In the genomic region with DNA sequence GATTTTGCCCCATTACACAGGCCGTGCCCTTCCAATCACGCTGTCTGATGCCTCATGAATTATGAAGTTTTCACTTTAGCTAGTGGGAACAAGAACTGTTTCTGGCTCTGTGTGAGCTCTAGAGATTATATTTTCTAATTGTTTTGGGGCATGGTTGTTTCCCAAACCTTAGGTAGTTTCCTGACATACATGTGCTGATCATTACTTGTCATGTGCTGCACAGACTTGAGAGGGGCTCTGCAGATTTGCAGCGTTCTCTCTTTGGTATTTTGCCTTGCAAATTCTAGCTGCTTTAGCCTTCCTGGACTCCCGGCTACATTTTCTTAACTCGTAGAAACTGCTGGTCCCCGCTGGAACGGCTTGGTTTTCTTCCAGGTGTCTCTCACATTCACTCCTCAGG, we compare ENCODE assay signal across 23 cellular contexts.
DNase-seq lines count a peak whose midpoint lies in the region; ATAC-seq, FAIRE-seq and TF ChIP-seq lines count a peak whose summit lies in the region.
"Had no signal": no experiment of that assay in that cellular context is flagged by ENCODE, and none has a peak within 500 bp of the region (broad histone marks: within the 10 kb centered on the region; RNA-seq: fewer than 3 reads in every experiment).

No MANE protein-coding gene starts in this region.

- H2AFZ ChIP-seq in GM23338 (peak overlapping the region; percentile 63; the same call in 1 of the 2 replicates), GM12878 (ENCODE audit: control insufficient read depth, low read depth, low read length) (no peak overlapping the region)

- H3K36me3 ChIP-seq in GM23338 (ENCODE audit: insufficient read depth) (no peaks in the 10 kb centered on the region), GM12878 (ENCODE audit: control insufficient read depth in 2 of 2, insufficient read depth in 2 of 2, low read length in 1 of 2) (no peaks in the 10 kb centered on the region), mesendoderm (ENCODE audit: control insufficient read depth, insufficient read depth, low read length) (no peaks in the 10 kb centered on the region)
- H3K36me3 ChIP-seq: BE2C, BLaER1 had no signal

- H4K20me1 ChIP-seq in GM23338 (replicated peaks; ENCODE audit: insufficient read depth) (no peaks in the 10 kb centered on the region), GM12878 (ENCODE audit: control insufficient read depth, insufficient read depth) (no peaks in the 10 kb centered on the region)
- H4K20me1 ChIP-seq: BLaER1 had no signal

- no peaks in the 10 kb centered on the region for H3K27me3 Mint-ChIP-seq in GM23338 (ENCODE audit: insufficient read depth, low read depth, poor library complexity)
- H3K27me3 Mint-ChIP-seq: CD4-positive, alpha-beta memory T cell; CD4-positive, CD25-positive, alpha-beta regulatory T cell had no signal

- no peak for TF ChIP-seq POLR2A in GM12878 (IDR thresholded peaks at IDR 0.05; ENCODE audit: low read depth, low read length)

- H3K4ac ChIP-seq in mesendoderm (ENCODE audit: low read depth, low read length): no peak overlapping the region

- no peak overlapping the region for H3K27ac ChIP-seq in GM23338 (ENCODE audit: low read depth)
- no peak overlapping the region for H3K27ac ChIP-seq in GM12878 (ENCODE audit: control insufficient read depth, insufficient read depth)
- H3K27ac ChIP-seq in mesendoderm (ENCODE audit: low read depth, low read length): no peak overlapping the region
- H3K27ac ChIP-seq: BLaER1 had no signal

- BruUV-seq in GM12878 (replicated peaks; lab: Mats Ljungman, UMichigan): no TSS peak

- in situ Hi-C loops in GM12878 (cut with MboI): no loop called here

- H3K56ac ChIP-seq in mesendoderm (ENCODE audit: low read length): no peak overlapping the region

- H3K27ac Mint-ChIP-seq in GM23338: no peak overlapping the region
- H3K27ac Mint-ChIP-seq: CD14-positive monocyte; CD4-positive, alpha-beta memory T cell; CD8-positive, alpha-beta memory T cell had no signal

- H3K4me3 ChIP-seq in GM23338: no peak overlapping the region
- H3K4me3 ChIP-seq in GM12878: no peak overlapping the region
- no peak overlapping the region for H3K4me3 ChIP-seq in mesendoderm (ENCODE audit: low read length)
- H3K4me3 ChIP-seq: BLaER1 had no signal

- CTCF ChIA-PET in GM12878 (lab: Yijun Ruan, JAX): no interaction called here

- H3K4me3 Mint-ChIP-seq in GM23338: no peak overlapping the region
- H3K4me3 Mint-ChIP-seq: CD14-positive monocyte; CD4-positive, alpha-beta memory T cell; CD4-positive, CD25-positive, alpha-beta regulatory T cell; CD8-positive, alpha-beta memory T cell had no signal

- RAD21 ChIA-PET in GM12878 (lab: Charles Lee; ENCODE audit: unreplicated experiment): no interaction called here

- TF ChIP-seq CTCF in GM23338 (conservative IDR thresholded peaks at IDR 0.05; ENCODE audit: low read depth in 2 of 2) (no peak), GM12878 (IDR thresholded peaks at IDR 0.05 in 2 of 3, conservative IDR thresholded peaks at IDR 0.05 in 1 of 3; ENCODE audit: control insufficient read depth in 2 of 3, extremely low read depth in 1 of 3, insufficient read depth in 1 of 3, low read depth in 3 of 3, low read length in 3 of 3) (no peak)

- H3K9me3 ChIP-seq in GM12878 (replicated peaks; ENCODE audit: control insufficient read depth, insufficient read depth, low read length): no peaks in the 10 kb centered on the region; the same call in 2 of the 3 replicates
- H3K9me3 ChIP-seq: BE2C, BLaER1 had no signal

- peak overlapping the region; percentile 14 for H2BK15ac ChIP-seq in mesendoderm (replicated peaks; ENCODE audit: low read depth)

- no peaks in the 10 kb centered on the region for H3F3A ChIP-seq in GM23338 (replicated peaks; ENCODE audit: low read depth)

- H3K27me3 ChIP-seq in GM23338 (ENCODE audit: insufficient read depth) (no peaks in the 10 kb centered on the region), GM12878 (replicated peaks in 1 of 2; ENCODE audit: control insufficient read depth in 2 of 2, insufficient read depth in 2 of 2, low read length in 1 of 2) (no peaks in the 10 kb centered on the region), mesendoderm (ENCODE audit: insufficient read depth, low read length, poor library complexity) (no peaks in the 10 kb centered on the region)
- H3K27me3 ChIP-seq: BE2C, BLaER1 had no signal

- no peak for ATAC-seq in GM23338
- ATAC-seq in GM12878: no peak
- no peak for ATAC-seq in HG02938 (IDR thresholded peaks at IDR 0.05; ENCODE audit: unreplicated experiment)

- 51% methylated on average over 7 of the region's 7 CpGs for WGBS in GM12878 (ENCODE audit: insufficient coverage, insufficient replicate concordance, low lambda C conversion rate, missing lambda C conversion rate)
- WGBS in mesendoderm (ENCODE audit: extremely low coverage, insufficient coverage, low lambda C conversion rate): no CpG with 5 or more reads among the region's 7 CpGs

- TF ChIP-seq EP300 in GM12878 (IDR thresholded peaks at IDR 0.05; ENCODE audit: borderline replicate concordance in 1 of 2, control insufficient read depth in 1 of 2, low read depth in 2 of 2, low read length in 2 of 2): no peak

- no peaks in the 10 kb centered on the region for H3K36me3 Mint-ChIP-seq in GM23338 (ENCODE audit: low read depth)
- H3K36me3 Mint-ChIP-seq: CD14-positive monocyte; CD4-positive, alpha-beta memory T cell; CD4-positive, CD25-positive, alpha-beta regulatory T cell had no signal

- POLR2A ChIA-PET in GM12878 (lab: Charles Lee): no interaction called here

- SMC1A ChIA-PET in GM12878 (lab: Charles Lee; ENCODE audit: uncharacterized antibody, unreplicated experiment): no interaction called here

- H3K4me1 ChIP-seq in GM23338 (ENCODE audit: insufficient read depth) (no peaks in the 10 kb centered on the region), GM12878 (ENCODE audit: control insufficient read depth, insufficient read depth, low read length) (no peaks in the 10 kb centered on the region), mesendoderm (ENCODE audit: control insufficient read depth, low read depth, low read length) (peaks cover 4% of the 10 kb centered on the region)
- H3K4me1 ChIP-seq: BE2C, BLaER1 had no signal

- DNase-seq in GM23338 (ENCODE audit: low spot score) (no peak), NCI-H526 (lab: John Stamatoyannopoulos, UW) (peak; percentile 96 to 99), GM12878 (ENCODE audit: low read depth, low spot score) (no peak), mesendoderm (no peak), NCI-H1694 (lab: John Stamatoyannopoulos, UW) (no peak), superior temporal gyrus (ENCODE audit: extremely low spot score) (no peak)
- DNase-seq: 8988T; ACHN; BE2C; C1 segment of cervical spinal cord; CD4-positive, alpha-beta memory T cell; CD4-positive, CD25-positive, alpha-beta regulatory T cell; CD8-positive, alpha-beta memory T cell; COR-L47; DMS79 treated with DMSO at 0.1 percent for 48 hours; GF-D8 had no signal

- H3K9me3 Mint-ChIP-seq in GM23338: 0 out of 3 replicates have a peak, but pooled peaks cover 3% of the 10 kb centered on the region

- H3K23ac ChIP-seq in mesendoderm (ENCODE audit: low read length): no peak overlapping the region

- H4K5ac ChIP-seq in mesendoderm (ENCODE audit: low read length): no peak overlapping the region

- no peaks in the 10 kb centered on the region for H3K9me2 ChIP-seq in GM23338 (ENCODE audit: insufficient read depth)

- H4K8ac ChIP-seq in mesendoderm (ENCODE audit: low read depth, low read length): no peak overlapping the region

- H3K79me2 ChIP-seq in GM23338 (replicated peaks; ENCODE audit: insufficient read depth) (no peaks in the 10 kb centered on the region), GM12878 (ENCODE audit: control insufficient read depth, insufficient read depth, low read length) (no peaks in the 10 kb centered on the region), mesendoderm (ENCODE audit: control insufficient read depth, insufficient read depth, low read length) (no peaks in the 10 kb centered on the region)

- FAIRE-seq in GM12878 (lab: Jason Lieb, UNC): peak; percentile 47
- FAIRE-seq: A204.1, G401.6, GM12892, GM18507 had no signal

- intact Hi-C loops in GM12878 (cut with micrococcal nuclease; ENCODE audit: unreplicated experiment): no loop called here

- H3K18ac ChIP-seq in mesendoderm (ENCODE audit: low read length): no peak overlapping the region

- peaks cover 5% of the 10 kb centered on the region; the same call in 1 of the 3 replicates for H3K4me1 Mint-ChIP-seq in GM23338
- H3K4me1 Mint-ChIP-seq: CD4-positive, alpha-beta memory T cell had no signal

- H3K4me2 ChIP-seq in GM23338 (no peak overlapping the region), GM12878 (ENCODE audit: control insufficient read depth, insufficient read depth) (no peak overlapping the region), mesendoderm (ENCODE audit: low read length) (no peak overlapping the region)
- H3K4me2 ChIP-seq: BLaER1 had no signal

- H3K79me1 ChIP-seq in mesendoderm (ENCODE audit: low read length): no peaks in the 10 kb centered on the region

- H3K9ac ChIP-seq in GM12878 (ENCODE audit: control insufficient read depth, insufficient read depth, low read length): no peak overlapping the region
- no peak overlapping the region for H3K9ac ChIP-seq in mesendoderm (ENCODE audit: low read length)
- H3K9ac ChIP-seq: BLaER1 had no signal

- H2BK5ac ChIP-seq in mesendoderm (ENCODE audit: low read length): no peak overlapping the region

- H2BK120ac ChIP-seq in mesendoderm (ENCODE audit: low read depth, low read length): no peak overlapping the region

- no peak for TF ChIP-seq RAD21 in GM12878 (IDR thresholded peaks at IDR 0.05; ENCODE audit: insufficient read depth, low read depth, low read length)

- H2AK5ac ChIP-seq in mesendoderm (ENCODE audit: low read length): no peak overlapping the region

Comparison
In these comparisons a context has a peak if more than half of its experiments do, and no peak if none do; other contexts are left out.
1. DNase-seq: peak in NCI-H526 (2 of 2); none in GM23338 (single experiment), GM12878 (single experiment), mesendoderm (single experiment), NCI-H1694 (single experiment) and superior temporal gyrus (single experiment).